In the genomic region with DNA sequence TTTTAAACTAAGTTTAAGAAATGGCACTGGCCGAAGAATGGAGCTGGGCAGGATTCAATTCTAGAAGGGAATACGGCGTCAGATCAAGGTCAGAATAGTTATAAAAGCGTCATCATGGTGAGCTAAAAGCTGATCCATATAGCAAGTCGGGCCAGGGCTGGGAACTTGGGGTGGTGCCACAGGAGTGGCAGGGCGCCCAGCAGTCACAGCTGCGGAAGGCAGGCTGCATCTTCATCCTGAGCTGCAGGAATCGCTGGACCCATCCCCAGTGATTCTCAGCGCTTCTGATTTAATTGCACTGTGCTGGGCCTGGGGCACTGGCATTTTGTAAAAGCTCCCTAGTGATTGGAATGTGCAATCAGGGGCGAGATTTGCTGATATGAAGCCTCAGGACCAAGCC, we compare ENCODE assay signal across 21 cellular contexts.
DNase-seq lines count a peak whose midpoint lies in the region; TF ChIP-seq lines count a peak whose summit lies in the region.
"Had no signal": no experiment of that assay in that cellular context is flagged by ENCODE, and none has a peak within 500 bp of the region (broad histone marks: within the 10 kb centered on the region; RNA-seq: fewer than 3 reads in every experiment).

No MANE protein-coding gene starts in this region.

- no peaks in the 10 kb centered on the region for H3K4me1 ChIP-seq in endodermal cell (ENCODE audit: control insufficient read depth, insufficient read depth, low read length)
- no peaks in the 10 kb centered on the region for H3K4me1 ChIP-seq in Caco-2
- H3K4me1 ChIP-seq: BLaER1, SJSA1 had no signal

- no peak for TF ChIP-seq CTCF in endodermal cell (conservative IDR thresholded peaks at IDR 0.05)
- no peak for TF ChIP-seq CTCF in Caco-2 (IDR thresholded peaks at IDR 0.05; ENCODE audit: insufficient read depth in 1 of 2, low read depth in 1 of 2, low read length in 1 of 2, severe bottlenecking in 1 of 2, unreplicated experiment in 1 of 2)

- POLR2A ChIA-PET in Caco-2 (lab: Charles Lee), result no interaction called here

- H3K27ac Mint-ChIP-seq in immature natural killer cell (no peak overlapping the region), endodermal cell (no peak overlapping the region), Caco-2 (ENCODE audit: unreplicated experiment) (no peak overlapping the region)
- H3K27ac Mint-ChIP-seq: CD4-positive, CD25-positive, alpha-beta regulatory T cell had no signal

- H3K36me3 ChIP-seq in endodermal cell (ENCODE audit: control insufficient read depth, insufficient read depth, low read length) (peaks cover 5% of the 10 kb centered on the region), Caco-2 (ENCODE audit: control insufficient read depth, insufficient read depth, low read length) (no peaks in the 10 kb centered on the region)
- H3K36me3 ChIP-seq: BLaER1, SJSA1 had no signal

- 91 to 93% methylated on average over 9 to 10 of the region's 10 CpGs for WGBS in endodermal cell (ENCODE audit: insufficient coverage in 1 of 2, insufficient read length in 1 of 2), 2 experiments

- H3K9me3 ChIP-seq in endodermal cell (ENCODE audit: control insufficient read depth, low read length) (no peaks in the 10 kb centered on the region), Caco-2 (no peaks in the 10 kb centered on the region)
- H3K9me3 ChIP-seq: BLaER1, SJSA1 had no signal

- no peak overlapping the region for H3K4me3 Mint-ChIP-seq in immature natural killer cell
- H3K4me3 Mint-ChIP-seq in endodermal cell, result no peak overlapping the region
- H3K4me3 Mint-ChIP-seq in Caco-2 (ENCODE audit: unreplicated experiment), result no peak overlapping the region
- H3K4me3 Mint-ChIP-seq: CD4-positive, CD25-positive, alpha-beta regulatory T cell had no signal

- H3K9me3 Mint-ChIP-seq in immature natural killer cell (peaks cover 0 to 4% (median 0%) of the 10 kb centered on the region in 6 donors), endodermal cell (no peaks in the 10 kb centered on the region), Caco-2 (ENCODE audit: unreplicated experiment) (no peaks in the 10 kb centered on the region)
- H3K9me3 Mint-ChIP-seq: CD4-positive, CD25-positive, alpha-beta regulatory T cell had no signal

- H3K4me3 ChIP-seq in endodermal cell (ENCODE audit: low read length) (no peak overlapping the region), Caco-2 (ENCODE audit: low read depth, low read length) (no peak overlapping the region)
- H3K4me3 ChIP-seq: BLaER1, SJSA1 had no signal

- H3K27ac ChIP-seq in caudate nucleus (ENCODE audit: low read depth, low read length) (peak overlapping the region; percentile 64), endodermal cell (ENCODE audit: low read depth, low read length) (no peak overlapping the region)
- H3K27ac ChIP-seq: BLaER1, SJSA1 had no signal

- peaks cover 0 to 7% (median 0%) of the 10 kb centered on the region in 3 donors for H3K27me3 Mint-ChIP-seq in immature natural killer cell (ENCODE audit: low read depth in 3 of 3)
- H3K27me3 Mint-ChIP-seq in endodermal cell (ENCODE audit: insufficient read depth), result no peaks in the 10 kb centered on the region
- no peaks in the 10 kb centered on the region for H3K27me3 Mint-ChIP-seq in Caco-2 (ENCODE audit: insufficient read depth, unreplicated experiment)
- H3K27me3 Mint-ChIP-seq: CD4-positive, CD25-positive, alpha-beta regulatory T cell had no signal

- H3K27me3 ChIP-seq in endodermal cell (ENCODE audit: control insufficient read depth, insufficient read depth, low read length, poor library complexity, severe bottlenecking) (no peaks in the 10 kb centered on the region), Caco-2 (replicated peaks; ENCODE audit: control insufficient read depth, insufficient read depth, low read length) (no peaks in the 10 kb centered on the region)
- H3K27me3 ChIP-seq: BLaER1, SJSA1 had no signal

- H3K4me1 Mint-ChIP-seq in immature natural killer cell (no peaks in the 10 kb centered on the region), endodermal cell (peaks cover 4% of the 10 kb centered on the region), Caco-2 (ENCODE audit: low read depth, unreplicated experiment) (no peaks in the 10 kb centered on the region)
- H3K4me1 Mint-ChIP-seq: CD4-positive, CD25-positive, alpha-beta regulatory T cell had no signal

- intact Hi-C loops in posterior cingulate gyrus (cut with DNase I), result no loop called here
- intact Hi-C loops in Caco-2 (cut with micrococcal nuclease; ENCODE audit: unreplicated experiment), result no loop called here

- peak; percentile 20 for DNase-seq in ELF-1 (ENCODE audit: low read depth, low spot score)
- DNase-seq in caudate nucleus (lab: John Stamatoyannopoulos, UW), result peak in 49 of 61 donors; percentile 14 to 77 (median 47)
- peak in 31 of 51 donors; percentile 11 to 76 (median 45) for DNase-seq in hypothalamus (lab: John Stamatoyannopoulos, UW)
- peak; percentile 53 to 95 (median 67) for DNase-seq in posterior cingulate gyrus
- no peak for DNase-seq in effector CD4-positive, alpha-beta T cell
- DNase-seq in immature natural killer cell, result no peak
- no peak for DNase-seq in endodermal cell
- DNase-seq in Caco-2, result no peak
- DNase-seq: CD4-positive, CD25-positive, alpha-beta regulatory T cell; DMS53; HCEC 1CT; KBM-7; NCI-H1105 treated with DMSO at 0.1 percent for 48 hours; NCI-H146; NCI-H1930; NCI-H2107; NCI-H446; NCI-H524 treated with DMSO at 0.1 percent for 48 hours; NCI-H774 had no signal

- no peaks in the 10 kb centered on the region for H3K36me3 Mint-ChIP-seq in immature natural killer cell
- no peaks in the 10 kb centered on the region for H3K36me3 Mint-ChIP-seq in endodermal cell (ENCODE audit: low read depth)
- peaks cover 5% of the 10 kb centered on the region for H3K36me3 Mint-ChIP-seq in Caco-2 (ENCODE audit: insufficient read depth, unreplicated experiment)
- H3K36me3 Mint-ChIP-seq: CD4-positive, CD25-positive, alpha-beta regulatory T cell had no signal

- CTCF ChIA-PET in Caco-2 (lab: Charles Lee), result no interaction called here

- BruUV-seq in Caco-2 (replicated peaks; lab: Mats Ljungman, UMichigan), result no TSS peak

- no peak overlapping the region for H3K9ac ChIP-seq in endodermal cell (ENCODE audit: extremely low read depth, low read length, poor library complexity, severe bottlenecking)
- H3K9ac ChIP-seq: BLaER1 had no signal

Comparison
In these comparisons a context has a peak if more than half of its experiments do, and no peak if none do; other contexts are left out.
1. DNase-seq: peak in ELF-1 (single experiment), caudate nucleus (49 of 61), hypothalamus (31 of 51) and posterior cingulate gyrus (10 of 10); none in effector CD4-positive, alpha-beta T cell (single experiment), immature natural killer cell (0 of 3), endodermal cell (single experiment) and Caco-2 (0 of 2).